1 cellular context compared by ENCODE assay signal in genomic region chr9:128718047-128718446, GRCh38.
TF ChIP-seq lines count a peak whose summit lies in the region.

No MANE protein-coding gene starts in this region.

TF ChIP-seq in HepG2, 621 proteins besides CTCF, POLR2A, EP300 and RAD21:
- TF ChIP-seq ZNF629 (CRISPR knock-in tag; conservative IDR thresholded peaks at IDR 0.05) (no peak), RORA (CRISPR knock-in tag; IDR thresholded peaks at IDR 0.05) (no peak), ZNF562 (CRISPR knock-in tag; IDR thresholded peaks at IDR 0.05; ENCODE audit: borderline replicate concordance) (no peak), ZEB1 (IDR thresholded peaks at IDR 0.05; ENCODE audit: insufficient replicate concordance, low read depth) (no peak), KDM1A (CRISPR knock-in tag; IDR thresholded peaks at IDR 0.05) (no peak), ZNF280D (CRISPR knock-in tag; IDR thresholded peaks at IDR 0.05) (no peak), FOXC1 (CRISPR knock-in tag; IDR thresholded peaks at IDR 0.05; ENCODE audit: borderline replicate concordance) (no peak), ZNF333 (CRISPR knock-in tag; IDR thresholded peaks at IDR 0.05; ENCODE audit: borderline replicate concordance) (no peak), ZNF335 (CRISPR knock-in tag; IDR thresholded peaks at IDR 0.05) (no peak), ZNF160 (CRISPR knock-in tag; IDR thresholded peaks at IDR 0.05) (no peak)
TF ChIP-seq in HepG2: peak in this region for 0.
